In the genomic region with DNA sequence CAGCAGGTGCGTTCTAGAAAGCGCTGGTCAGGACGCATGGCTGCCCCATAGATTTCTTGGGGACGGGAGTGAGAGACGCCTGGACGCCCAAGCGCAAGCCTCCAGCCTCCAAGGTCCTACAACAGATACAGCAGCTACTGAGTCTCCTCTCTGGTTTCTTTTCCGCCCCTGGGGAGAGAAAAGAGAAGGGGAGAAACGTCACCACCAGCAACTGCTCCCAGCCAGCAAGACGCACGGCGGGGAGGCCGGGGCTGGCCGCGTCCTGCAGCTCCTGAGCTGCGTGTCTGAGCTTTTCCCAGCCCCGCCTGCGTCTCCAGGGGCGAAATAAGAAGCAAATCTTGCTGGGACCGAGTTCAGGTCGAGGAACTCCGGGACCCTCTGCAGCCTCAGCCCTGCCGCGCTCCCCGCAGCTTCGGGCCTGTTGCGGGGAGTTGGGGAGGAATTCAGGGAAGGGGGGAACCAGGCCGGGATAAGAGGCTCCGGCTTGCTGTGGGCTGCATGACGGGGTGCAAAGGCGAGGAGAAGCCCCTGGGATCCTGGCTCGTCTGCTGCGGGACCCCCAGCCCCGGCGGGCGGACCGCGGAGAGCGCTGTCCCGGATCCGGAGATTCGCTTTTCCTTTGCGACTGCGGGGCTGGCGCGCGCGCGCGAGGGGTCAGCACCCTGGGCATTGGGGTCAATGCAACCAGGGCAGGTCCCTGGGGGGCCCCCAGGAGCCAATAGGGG, we compare ENCODE assay signal across 1 cellular context.
TF ChIP-seq lines count a peak whose summit lies in the region.

No MANE protein-coding gene starts in this region.

TF ChIP-seq in WTC11, 78 proteins besides CTCF, POLR2A, EP300 and RAD21 (continued from another document):
- TF ChIP-seq ZNF512 (CRISPR knock-in tag; IDR thresholded peaks at IDR 0.05; ENCODE audit: borderline replicate concordance) = peak; percentile 11; the same call in 1 of the 2 replicates
- no peak for TF ChIP-seq IRF2 (CRISPR knock-in tag; IDR thresholded peaks at IDR 0.05; ENCODE audit: borderline replicate concordance, low read depth)
- TF ChIP-seq ZNF317 (CRISPR knock-in tag; IDR thresholded peaks at IDR 0.05; ENCODE audit: borderline replicate concordance, low read depth) = no peak
- no peak for TF ChIP-seq ARID4B (CRISPR knock-in tag; IDR thresholded peaks at IDR 0.05; ENCODE audit: borderline replicate concordance)
- TF ChIP-seq ZNF671 (CRISPR knock-in tag; IDR thresholded peaks at IDR 0.05) = no peak
- TF ChIP-seq, protein P1, sequence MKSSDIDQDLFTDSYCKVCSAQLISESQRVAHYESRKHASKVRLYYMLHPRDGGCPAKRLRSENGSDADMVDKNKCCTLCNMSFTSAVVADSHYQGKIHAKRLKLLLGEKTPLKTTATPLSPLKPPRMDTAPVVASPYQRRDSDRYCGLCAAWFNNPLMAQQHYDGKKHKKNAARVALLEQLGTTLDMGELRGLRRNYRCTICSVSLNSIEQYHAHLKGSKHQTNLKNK (CRISPR knock-in tag; IDR thresholded peaks at IDR 0.05) = no peak
- TF ChIP-seq CREB1 (CRISPR knock-in tag; IDR thresholded peaks at IDR 0.05) = no peak
- TF ChIP-seq NR3C1 (CRISPR knock-in tag; conservative IDR thresholded peaks at IDR 0.05; ENCODE audit: low read depth) = no peak
- TF ChIP-seq, protein P2, sequence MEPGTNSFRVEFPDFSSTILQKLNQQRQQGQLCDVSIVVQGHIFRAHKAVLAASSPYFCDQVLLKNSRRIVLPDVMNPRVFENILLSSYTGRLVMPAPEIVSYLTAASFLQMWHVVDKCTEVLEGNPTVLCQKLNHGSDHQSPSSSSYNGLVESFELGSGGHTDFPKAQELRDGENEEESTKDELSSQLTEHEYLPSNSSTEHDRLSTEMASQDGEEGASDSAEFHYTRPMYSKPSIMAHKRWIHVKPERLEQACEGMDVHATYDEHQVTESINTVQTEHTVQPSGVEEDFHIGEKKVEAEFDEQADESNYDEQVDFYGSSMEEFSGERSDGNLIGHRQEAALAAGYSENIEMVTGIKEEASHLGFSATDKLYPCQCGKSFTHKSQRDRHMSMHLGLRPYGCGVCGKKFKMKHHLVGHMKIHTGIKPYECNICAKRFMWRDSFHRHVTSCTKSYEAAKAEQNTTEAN (CRISPR knock-in tag; IDR thresholded peaks at IDR 0.05) = no peak
- no peak for TF ChIP-seq STAT6 (CRISPR knock-in tag; conservative IDR thresholded peaks at IDR 0.05; ENCODE audit: low read depth)
TF ChIP-seq in WTC11: peak in this region for 3.
